17 cellular contexts compared by ENCODE assay signal in genomic region chr4:60794372-60794771, GRCh38.
DNase-seq lines count a peak whose midpoint lies in the region; TF ChIP-seq lines count a peak whose summit lies in the region.
"Had no signal": no experiment of that assay in that cellular context is flagged by ENCODE, and none has a peak within 500 bp of the region (broad histone marks: within the 10 kb centered on the region; RNA-seq: fewer than 3 reads in every experiment).

No MANE protein-coding gene starts in this region.

- H3K27me3 ChIP-seq in testis (no peaks in the 10 kb centered on the region), smooth muscle cell (ENCODE audit: low read depth) (no peaks in the 10 kb centered on the region)
- H3K27me3 ChIP-seq: BLaER1 had no signal

- no peaks in the 10 kb centered on the region for H3K36me3 ChIP-seq in testis (ENCODE audit: low read depth, missing control alignments)
- no peaks in the 10 kb centered on the region for H3K36me3 ChIP-seq in smooth muscle cell (ENCODE audit: low read depth)
- H3K36me3 ChIP-seq: BLaER1 had no signal

- H3K79me2 ChIP-seq in smooth muscle cell (ENCODE audit: low read depth), result no peaks in the 10 kb centered on the region

- no peaks in the 10 kb centered on the region for H3F3A ChIP-seq in smooth muscle cell (ENCODE audit: low read depth)

- H3K9ac ChIP-seq in smooth muscle cell (ENCODE audit: low read depth), result no peak overlapping the region
- H3K9ac ChIP-seq: BLaER1 had no signal

- 74 to 75% methylated on average over 14 of the region's 14 CpGs for WGBS in testis, 2 donors
- WGBS in smooth muscle cell (ENCODE audit: low lambda C conversion rate), result 97% methylated on average over 14 of the region's 14 CpGs

- H4K20me1 ChIP-seq in smooth muscle cell (ENCODE audit: low read depth), result no peaks in the 10 kb centered on the region
- H4K20me1 ChIP-seq: BLaER1 had no signal

- TF ChIP-seq POLR2A in testis (IDR thresholded peaks at IDR 0.05), result no peak

- H3K4me2 ChIP-seq in smooth muscle cell, result no peak overlapping the region
- H3K4me2 ChIP-seq: BLaER1 had no signal

- no peaks in the 10 kb centered on the region for H3K9me3 ChIP-seq in testis
- H3K9me3 ChIP-seq in smooth muscle cell (replicated peaks; ENCODE audit: low read depth), result no peaks in the 10 kb centered on the region
- H3K9me3 ChIP-seq: BLaER1 had no signal

- H3K4me3 ChIP-seq in coronary artery (peak overlapping the region; percentile 35), testis (no peak overlapping the region), smooth muscle cell (no peak overlapping the region)
- H3K4me3 ChIP-seq: BLaER1 had no signal

- no peak for TF ChIP-seq CTCF in coronary artery (IDR thresholded peaks at IDR 0.05)
- TF ChIP-seq CTCF in testis (IDR thresholded peaks at IDR 0.05), result no peak
- TF ChIP-seq CTCF in smooth muscle cell (IDR thresholded peaks at IDR 0.05; ENCODE audit: borderline replicate concordance, insufficient read depth, poor library complexity, severe bottlenecking), result no peak

- DNase-seq in NCI-H748 (lab: John Stamatoyannopoulos, UW; ENCODE audit: unreplicated experiment) (peak; percentile 39), NCI-H748 treated with DMSO at 0.1 percent for 48 hours (lab: John Stamatoyannopoulos, UW) (no peak), coronary artery (ENCODE audit: low spot score) (no peak), testis (peak; percentile 15), smooth muscle cell (lab: John Stamatoyannopoulos, UW; ENCODE audit: unreplicated experiment) (no peak), SW480 (ENCODE audit: low spot score) (no peak)
- no peak for DNase-seq in stimulated activated CD8-positive, alpha-beta memory T cell treated with anti-CD3 and anti-CD28 coated beads, Interleukin-4, amount 100 ng/mL, for 48 hours
- DNase-seq: 8988T; CD4-positive, alpha-beta memory T cell; DMS153; DMS79; GDM1; GOT3; H7; HFFc6 had no signal

- H3K27ac ChIP-seq in coronary artery (peak overlapping the region in 1 of 2 donors; percentile 47), testis (no peak overlapping the region), smooth muscle cell (ENCODE audit: low read depth) (no peak overlapping the region)
- H3K27ac ChIP-seq: BLaER1, HL-60 had no signal

- H2AFZ ChIP-seq in smooth muscle cell (ENCODE audit: low read depth), result no peak overlapping the region

- H3K4me1 ChIP-seq in testis, result no peaks in the 10 kb centered on the region
- H3K4me1 ChIP-seq in smooth muscle cell (ENCODE audit: low read depth), result no peaks in the 10 kb centered on the region
- H3K4me1 ChIP-seq: BLaER1 had no signal

- intact Hi-C loops in testis (cut with DNase I; ENCODE audit: low total_unique reads), result no loop called here

Comparison
In these comparisons a context has a peak if more than half of its experiments do, and no peak if none do; other contexts are left out.
1. DNase-seq: peak in NCI-H748 (single experiment) and testis (single experiment); none in NCI-H748 treated with DMSO at 0.1 percent for 48 hours (single experiment), coronary artery (single experiment), smooth muscle cell (single experiment), SW480 (single experiment) and stimulated activated CD8-positive, alpha-beta memory T cell treated with anti-CD3 and anti-CD28 coated beads, Interleukin-4, amount 100 ng/mL, for 48 hours (single experiment).